In the genomic region with DNA sequence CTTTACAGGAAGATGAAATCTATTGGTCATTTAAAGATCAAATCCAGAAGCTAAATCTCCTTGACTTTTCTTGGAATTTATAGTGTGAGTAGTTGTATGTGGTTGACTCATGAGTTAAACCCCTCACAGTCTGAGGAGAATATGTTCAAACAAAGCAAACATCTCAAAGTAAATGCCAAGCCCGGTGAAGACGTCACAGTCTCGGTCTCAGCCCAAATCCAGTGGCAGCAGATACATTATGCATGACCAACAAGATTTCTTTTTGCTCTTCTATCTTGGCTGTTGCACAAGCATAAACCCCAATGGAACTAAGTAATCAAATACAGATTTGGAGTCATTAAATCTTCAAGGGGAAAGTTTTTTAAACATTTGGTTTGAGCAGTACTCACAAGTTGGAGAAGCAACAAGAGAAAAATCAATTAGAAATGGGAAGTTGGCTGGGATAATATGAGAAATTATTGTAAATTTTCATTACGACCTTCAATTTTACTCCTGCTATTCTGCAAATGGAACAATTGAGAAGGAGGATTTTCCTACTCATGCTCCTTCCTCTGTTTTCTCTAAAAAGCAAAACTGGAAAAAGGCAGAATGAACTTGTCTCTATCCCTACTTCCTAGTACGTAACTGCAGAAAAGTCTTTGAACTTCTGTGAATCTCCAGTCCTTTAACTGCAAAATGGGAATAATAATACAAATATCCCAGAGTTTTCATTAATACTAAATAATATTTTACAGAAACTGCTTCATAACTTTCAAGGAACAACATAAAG, we compare ENCODE assay signal across 15 cellular contexts.
DNase-seq lines count a peak whose midpoint lies in the region; ATAC-seq, FAIRE-seq and TF ChIP-seq lines count a peak whose summit lies in the region.
"Had no signal": no experiment of that assay in that cellular context is flagged by ENCODE, and none has a peak within 500 bp of the region (broad histone marks: within the 10 kb centered on the region; RNA-seq: fewer than 3 reads in every experiment).

No MANE protein-coding gene starts in this region.

- H3K9me3 ChIP-seq in GM23248 (ENCODE audit: low read depth) (no peaks in the 10 kb centered on the region), hepatocyte (ENCODE audit: low read depth) (no peaks in the 10 kb centered on the region), small intestine (ENCODE audit: control insufficient read depth, low read depth) (no peaks in the 10 kb centered on the region)
- H3K9me3 ChIP-seq: ascending aorta, lower lobe of right lung had no signal

- H3K4me1 ChIP-seq in GM23248 (ENCODE audit: insufficient read depth) (peaks cover 25% of the 10 kb centered on the region), hepatocyte (ENCODE audit: insufficient read depth) (no peaks in the 10 kb centered on the region), small intestine (ENCODE audit: control insufficient read depth in 2 of 2, insufficient read depth in 1 of 2, low read depth in 1 of 2, low read length in 1 of 2) (no peaks in the 10 kb centered on the region)
- H3K4me1 ChIP-seq: ascending aorta, foreskin keratinocyte, lower lobe of right lung had no signal

- H3F3A ChIP-seq in GM23248 (ENCODE audit: insufficient read depth) = peaks cover 15% of the 10 kb centered on the region; the same call in 1 of the 2 replicates

- H3K79me2 ChIP-seq in GM23248 (ENCODE audit: insufficient read depth) = no peaks in the 10 kb centered on the region
- H3K79me2 ChIP-seq in hepatocyte = no peaks in the 10 kb centered on the region

- TF ChIP-seq CTCF in epithelial cell of esophagus (IDR thresholded peaks at IDR 0.05; ENCODE audit: insufficient read depth, low read depth, low read length, missing control alignments) (no peak), hepatocyte (IDR thresholded peaks at IDR 0.05; ENCODE audit: poor library complexity) (no peak)

- peak overlapping the region; percentile 15; the same call in 1 of the 2 replicates for H3K9ac ChIP-seq in GM23248
- H3K9ac ChIP-seq: KMS-11 had no signal

- H3K27me3 ChIP-seq in GM23248 (replicated peaks; ENCODE audit: insufficient read depth) (no peaks in the 10 kb centered on the region), hepatocyte (no peaks in the 10 kb centered on the region), small intestine (ENCODE audit: control insufficient read depth in 2 of 2, insufficient read depth in 2 of 2, low read length in 2 of 2) (no peaks in the 10 kb centered on the region)
- H3K27me3 ChIP-seq: ascending aorta, foreskin keratinocyte had no signal

- H3K36me3 ChIP-seq in GM23248 (ENCODE audit: low read depth) (no peaks in the 10 kb centered on the region), hepatocyte (replicated peaks; ENCODE audit: insufficient read depth, low read depth) (no peaks in the 10 kb centered on the region), small intestine (ENCODE audit: control insufficient read depth in 2 of 2, insufficient read depth in 2 of 2, low read length in 2 of 2) (no peaks in the 10 kb centered on the region)
- H3K36me3 ChIP-seq: ascending aorta, lower lobe of right lung had no signal

- DNase-seq in GM23248 (peak; percentile 89), epithelial cell of esophagus (ENCODE audit: low read depth) (peak; percentile 9), hepatocyte (ENCODE audit: low spot score) (no peak), NOMO-1 treated with DMSO at 0.1 percent for 48 hours (lab: John Stamatoyannopoulos, UW; ENCODE audit: unreplicated experiment) (no peak), NCI-H524 (lab: John Stamatoyannopoulos, UW) (no peak), small intestine (no peak)
- DNase-seq: activated effector memory CD4-positive, alpha-beta T cell treated with Interleukin-2 at 50 U/mL for 16 hours; foreskin keratinocyte; lower lobe of right lung; naive thymus-derived CD8-positive, alpha-beta T cell; NCI-H2171 treated with DMSO at 0.1 percent for 48 hours; T-helper 2 cell had no signal

- H2AFZ ChIP-seq in GM23248 (peak overlapping the region; percentile 34), hepatocyte (peak overlapping the region; percentile 31)

- peak overlapping the region; percentile 56 for H3K4me2 ChIP-seq in GM23248 (ENCODE audit: unreplicated experiment)
- no peak overlapping the region for H3K4me2 ChIP-seq in hepatocyte
- H3K4me2 ChIP-seq: KMS-11 had no signal

- ATAC-seq in HG03378 (IDR thresholded peaks at IDR 0.05; ENCODE audit: unreplicated experiment) = no peak
- ATAC-seq: foreskin keratinocyte; lower lobe of right lung; naive thymus-derived CD8-positive, alpha-beta T cell had no signal

- H3K9me2 ChIP-seq in GM23248 (ENCODE audit: insufficient read depth) = no peaks in the 10 kb centered on the region
- H3K9me2 ChIP-seq in hepatocyte (replicated peaks; ENCODE audit: insufficient read depth) = no peaks in the 10 kb centered on the region

- in situ Hi-C loops in GM23248 (cut with MboI) = no loop called here

- no peak overlapping the region for H3K4me3 ChIP-seq in GM23248
- no peak overlapping the region for H3K4me3 ChIP-seq in epithelial cell of esophagus (ENCODE audit: low read length)
- no peak overlapping the region for H3K4me3 ChIP-seq in hepatocyte
- no peak overlapping the region for H3K4me3 ChIP-seq in small intestine (ENCODE audit: low read depth in 1 of 2, low read length in 2 of 2)
- H3K4me3 ChIP-seq: ascending aorta, lower lobe of right lung had no signal

- no peak for FAIRE-seq in small intestine (lab: Jason Lieb, UNC)

- H3K27ac ChIP-seq in GM23248 (peak overlapping the region; percentile 59), hepatocyte (no peak overlapping the region), small intestine (ENCODE audit: low read depth in 1 of 2, low read length in 1 of 2) (no peak overlapping the region)
- H3K27ac ChIP-seq: ascending aorta, foreskin keratinocyte, KMS-11, lower lobe of right lung had no signal

- WGBS in GM23248 (ENCODE audit: low coverage in 1 of 2, low lambda C conversion rate in 2 of 2, missing lambda C conversion rate in 2 of 2), 2 experiments = 12 to 14% methylated on average over 5 of the region's 5 CpGs
- WGBS in hepatocyte (ENCODE audit: low lambda C conversion rate, missing lambda C conversion rate) = 70% methylated on average over 5 of the region's 5 CpGs
- 70 to 91% (median 88%) methylated on average over 5 of the region's 5 CpGs for WGBS in small intestine, 3 donors

- H4K20me1 ChIP-seq in GM23248 (ENCODE audit: insufficient read depth) = no peaks in the 10 kb centered on the region
- H4K20me1 ChIP-seq in hepatocyte (ENCODE audit: insufficient read depth, poor library complexity, severe bottlenecking) = no peaks in the 10 kb centered on the region

Comparison
In these comparisons a context has a peak if more than half of its experiments do, and no peak if none do; other contexts are left out.
1. DNase-seq: peak in GM23248 (single experiment) and epithelial cell of esophagus (single experiment); none in hepatocyte (single experiment), NOMO-1 treated with DMSO at 0.1 percent for 48 hours (single experiment), NCI-H524 (0 of 2) and small intestine (single experiment).